16 cellular contexts compared by ENCODE assay signal in the genomic region with DNA sequence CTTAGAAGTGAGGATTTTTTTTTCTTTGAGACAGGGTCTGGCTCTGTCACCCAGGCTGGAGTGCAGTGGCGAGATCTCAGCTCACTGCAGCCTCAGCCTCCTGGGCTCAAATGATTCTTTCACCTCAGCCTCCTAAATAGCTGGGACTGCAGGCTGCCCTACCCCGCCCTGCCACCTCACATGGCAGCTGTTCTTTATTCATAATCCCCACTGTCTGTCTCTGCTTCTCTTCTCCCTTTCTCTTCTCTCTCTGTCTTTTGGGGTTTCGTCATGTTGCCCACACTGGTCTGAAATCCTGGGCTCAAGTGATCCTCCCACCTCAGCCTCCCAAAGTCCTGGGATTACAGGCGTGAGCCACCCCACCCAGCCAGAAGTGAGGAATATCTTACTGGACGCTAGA. TPM values are rescaled to one million over a fixed set of nuclear protein-coding genes. Genes with fewer than 3 reads are reported as not detected.
"Had no signal": no experiment of that assay in that cellular context is flagged by ENCODE, and none has a peak within 500 bp of the region (broad histone marks: within the 10 kb centered on the region; RNA-seq: fewer than 3 reads in every experiment).

No MANE protein-coding gene starts in this region.

RNA-seq across cellular contexts. Expression of a gene that starts 21.8 kb away (rescaled TPM):
- total RNA-seq: activated B cell treated with CpG ODN at 0.5 μM for 24 hours; activated CD8-positive, alpha-beta T cell treated with anti-CD3 and anti-CD28 coated beads for 36 hours; activated naive CD4-positive, alpha-beta T cell treated with anti-CD3 and anti-CD28 coated beads for 36 hours; activated naive CD4-positive, alpha-beta T cell treated with anti-CD3 and anti-CD28 coated beads, Interleukin-2, amount 50 U/mL, for 72 hours; activated naive CD8-positive, alpha-beta T cell treated with anti-CD3 and anti-CD28 coated beads, Interleukin-2, amount 10 ng/mL, durations not matched to agents 7 days and 5 days; activated T-cell treated with anti-CD3 and anti-CD28 coated beads, Interleukin-2, amount 50 U/mL, for 4 hours; activated T-helper 17 cell treated with anti-CD3 and anti-CD28 coated beads, Interleukin-2, amount 50 U/mL, for 72 hours; ascending aorta; breast epithelium; cardiac septum; cerebellum; dermis blood vessel endothelial cell; esophagus muscularis mucosa; foreskin keratinocyte; gastrocnemius medialis; T-helper 17 cell had no signal
- polyA plus RNA-seq: foreskin keratinocyte had no signal

RNA-seq across cellular contexts. Expression of a gene that starts 29.5 kb away (rescaled TPM):
- total RNA-seq: activated B cell treated with CpG ODN at 0.5 μM for 24 hours; activated CD8-positive, alpha-beta T cell treated with anti-CD3 and anti-CD28 coated beads for 36 hours; activated naive CD4-positive, alpha-beta T cell treated with anti-CD3 and anti-CD28 coated beads for 36 hours; activated naive CD4-positive, alpha-beta T cell treated with anti-CD3 and anti-CD28 coated beads, Interleukin-2, amount 50 U/mL, for 72 hours; activated naive CD8-positive, alpha-beta T cell treated with anti-CD3 and anti-CD28 coated beads, Interleukin-2, amount 10 ng/mL, durations not matched to agents 7 days and 5 days; activated T-cell treated with anti-CD3 and anti-CD28 coated beads, Interleukin-2, amount 50 U/mL, for 4 hours; activated T-helper 17 cell treated with anti-CD3 and anti-CD28 coated beads, Interleukin-2, amount 50 U/mL, for 72 hours; ascending aorta; breast epithelium; cardiac septum; cerebellum; dermis blood vessel endothelial cell; esophagus muscularis mucosa; foreskin keratinocyte; gastrocnemius medialis; T-helper 17 cell had no signal
- polyA plus RNA-seq: foreskin keratinocyte had no signal

RNA-seq across cellular contexts. Expression of a gene that starts 43.1 kb away (rescaled TPM):
- total RNA-seq: activated B cell treated with CpG ODN at 0.5 μM for 24 hours; activated CD8-positive, alpha-beta T cell treated with anti-CD3 and anti-CD28 coated beads for 36 hours; activated naive CD4-positive, alpha-beta T cell treated with anti-CD3 and anti-CD28 coated beads for 36 hours; activated naive CD4-positive, alpha-beta T cell treated with anti-CD3 and anti-CD28 coated beads, Interleukin-2, amount 50 U/mL, for 72 hours; activated naive CD8-positive, alpha-beta T cell treated with anti-CD3 and anti-CD28 coated beads, Interleukin-2, amount 10 ng/mL, durations not matched to agents 7 days and 5 days; activated T-cell treated with anti-CD3 and anti-CD28 coated beads, Interleukin-2, amount 50 U/mL, for 4 hours; activated T-helper 17 cell treated with anti-CD3 and anti-CD28 coated beads, Interleukin-2, amount 50 U/mL, for 72 hours; ascending aorta; breast epithelium; cardiac septum; cerebellum; dermis blood vessel endothelial cell; esophagus muscularis mucosa; foreskin keratinocyte; gastrocnemius medialis; T-helper 17 cell had no signal
- polyA plus RNA-seq: foreskin keratinocyte had no signal

RNA-seq across cellular contexts. Expression of a gene that starts 45.6 kb away (rescaled TPM):
- total RNA-seq: activated B cell treated with CpG ODN at 0.5 μM for 24 hours; activated CD8-positive, alpha-beta T cell treated with anti-CD3 and anti-CD28 coated beads for 36 hours; activated naive CD4-positive, alpha-beta T cell treated with anti-CD3 and anti-CD28 coated beads for 36 hours; activated naive CD4-positive, alpha-beta T cell treated with anti-CD3 and anti-CD28 coated beads, Interleukin-2, amount 50 U/mL, for 72 hours; activated naive CD8-positive, alpha-beta T cell treated with anti-CD3 and anti-CD28 coated beads, Interleukin-2, amount 10 ng/mL, durations not matched to agents 7 days and 5 days; activated T-cell treated with anti-CD3 and anti-CD28 coated beads, Interleukin-2, amount 50 U/mL, for 4 hours; activated T-helper 17 cell treated with anti-CD3 and anti-CD28 coated beads, Interleukin-2, amount 50 U/mL, for 72 hours; ascending aorta; breast epithelium; cardiac septum; cerebellum; dermis blood vessel endothelial cell; esophagus muscularis mucosa; foreskin keratinocyte; gastrocnemius medialis; T-helper 17 cell had no signal
- polyA plus RNA-seq: foreskin keratinocyte had no signal

RNA-seq across cellular contexts. Expression of a gene that starts 53.3 kb away (rescaled TPM):
- total RNA-seq: activated B cell treated with CpG ODN at 0.5 μM for 24 hours; activated CD8-positive, alpha-beta T cell treated with anti-CD3 and anti-CD28 coated beads for 36 hours; activated naive CD4-positive, alpha-beta T cell treated with anti-CD3 and anti-CD28 coated beads for 36 hours; activated naive CD4-positive, alpha-beta T cell treated with anti-CD3 and anti-CD28 coated beads, Interleukin-2, amount 50 U/mL, for 72 hours; activated naive CD8-positive, alpha-beta T cell treated with anti-CD3 and anti-CD28 coated beads, Interleukin-2, amount 10 ng/mL, durations not matched to agents 7 days and 5 days; activated T-cell treated with anti-CD3 and anti-CD28 coated beads, Interleukin-2, amount 50 U/mL, for 4 hours; activated T-helper 17 cell treated with anti-CD3 and anti-CD28 coated beads, Interleukin-2, amount 50 U/mL, for 72 hours; ascending aorta; breast epithelium; cardiac septum; cerebellum; dermis blood vessel endothelial cell; esophagus muscularis mucosa; foreskin keratinocyte; gastrocnemius medialis; T-helper 17 cell had no signal
- polyA plus RNA-seq: foreskin keratinocyte had no signal
